Comparison of ENCODE assay signal across 8 cellular contexts in the genomic region with DNA sequence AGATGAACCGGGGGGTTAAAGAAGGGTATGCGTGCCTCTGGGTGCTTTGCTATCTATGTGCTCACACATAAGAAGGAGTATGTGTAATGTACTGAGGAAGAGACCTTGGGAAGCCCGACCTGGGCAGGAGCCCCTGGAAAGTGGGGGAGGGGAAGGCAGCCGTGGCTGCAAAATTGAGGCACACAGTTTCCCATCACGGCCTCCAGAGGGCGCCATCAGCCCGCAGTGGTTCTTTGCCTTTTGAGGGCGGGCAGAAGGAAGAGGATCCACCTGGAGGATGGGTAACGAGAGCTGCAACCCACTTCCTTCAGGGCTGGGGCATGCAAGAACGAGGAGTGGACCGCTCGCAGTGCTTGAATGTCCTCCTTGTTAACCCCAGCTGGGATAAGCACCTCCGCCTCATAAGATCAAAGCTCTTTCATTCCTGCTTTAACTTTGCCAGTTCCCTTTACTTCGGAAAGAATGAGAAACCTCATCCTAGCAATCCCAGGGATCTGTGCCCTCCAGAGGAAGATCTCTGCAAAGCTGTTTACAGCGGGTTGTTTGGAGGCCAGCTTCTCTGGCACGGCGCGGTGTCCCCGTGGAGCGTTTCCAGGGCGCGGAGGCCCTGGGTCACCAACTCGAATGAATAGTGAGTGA.
DNase-seq lines count a peak whose midpoint lies in the region; ATAC-seq and TF ChIP-seq lines count a peak whose summit lies in the region.

No MANE protein-coding gene starts in this region.

- intact Hi-C loops in ascending aorta (cut with DNase I): loop anchor here (1.0 to 10.0 kb wide), 5 partner anchors 72 to 614 kb away; no protein-coding TSS in a partner anchor

- H3K4me1 ChIP-seq in ascending aorta: peaks cover 5 to 11% of the 10 kb centered on the region in 2 donors

- H3K27me3 ChIP-seq in ascending aorta: no peaks in the 10 kb centered on the region

- ATAC-seq in HG02759 (IDR thresholded peaks at IDR 0.05; ENCODE audit: unreplicated experiment) (peak; percentile 90), GM18520 (IDR thresholded peaks at IDR 0.05; ENCODE audit: unreplicated experiment) (no peak)

- H3K4me3 ChIP-seq in GM12865 (ENCODE audit: low read depth, low read length): peak overlapping the region; percentile 50
- H3K4me3 ChIP-seq in ascending aorta: peak overlapping the region; percentile 62 to 68
- H3K4me3 ChIP-seq in retinal pigment epithelial cell (ENCODE audit: low read length): peak overlapping the region; percentile 53

- H3K36me3 ChIP-seq in ascending aorta: no peaks in the 10 kb centered on the region

- H3K27ac ChIP-seq in ascending aorta: no peak overlapping the region

- DNase-seq in GM12865 (ENCODE audit: low read depth) (peak; percentile 89), NCI-H1417 treated with DMSO at 0.1 percent for 48 hours (lab: John Stamatoyannopoulos, UW) (peak; percentile 8), T-helper 2 cell (peak; percentile 38 to 82 (median 64)), ascending aorta (ENCODE audit: low spot score in 2 of 2) (peak in 1 of 2 donors; percentile 82), hypothalamus (lab: John Stamatoyannopoulos, UW) (peak; percentile 5 to 85 (median 51)), retinal pigment epithelial cell (ENCODE audit: low read depth) (no peak)

- peak; percentile 95 for TF ChIP-seq CTCF in GM12865 (IDR thresholded peaks at IDR 0.05; ENCODE audit: insufficient read depth, low read depth, low read length, missing control alignments)
- peak; percentile 93 to 97 (median 95) for TF ChIP-seq CTCF in ascending aorta (IDR thresholded peaks at IDR 0.05)
- TF ChIP-seq CTCF in retinal pigment epithelial cell (conservative IDR thresholded peaks at IDR 0.05; ENCODE audit: low read depth, low read length): peak; percentile 93

- H3K9me3 ChIP-seq in ascending aorta: no peaks in the 10 kb centered on the region
